ENCODE assay signal across 1 cellular context in genomic region chrX:105975382-105975781, GRCh38.
TF ChIP-seq lines count a peak whose summit lies in the region.

No MANE protein-coding gene starts in this region.

TF ChIP-seq in HCT116, 20 proteins besides CTCF, POLR2A, EP300 and RAD21 (continued from another document):
- TF ChIP-seq REST (IDR thresholded peaks at IDR 0.05; ENCODE audit: low read depth) (no peak), POLR2AphosphoS5 (IDR thresholded peaks at IDR 0.05; ENCODE audit: low read depth, low read length) (no peak), ELF1 (IDR thresholded peaks at IDR 0.05; ENCODE audit: borderline replicate concordance, low read depth) (no peak), JUND (IDR thresholded peaks at IDR 0.05) (no peak), SRF (IDR thresholded peaks at IDR 0.05; ENCODE audit: low read depth) (no peak), ZBTB33 (IDR thresholded peaks at IDR 0.05; ENCODE audit: extremely low read depth, insufficient replicate concordance, low read length) (no peak), EZH2 (IDR thresholded peaks at IDR 0.05) (no peak), CEBPB (IDR thresholded peaks at IDR 0.05; ENCODE audit: low read depth) (no peak), EGR1 (IDR thresholded peaks at IDR 0.05; ENCODE audit: low read depth) (no peak), FOSL1 (IDR thresholded peaks at IDR 0.05; ENCODE audit: low read depth) (no peak)
TF ChIP-seq in HCT116: peak in this region for 0.
